ENCODE assay signal across 9 cellular contexts in the genomic region with DNA sequence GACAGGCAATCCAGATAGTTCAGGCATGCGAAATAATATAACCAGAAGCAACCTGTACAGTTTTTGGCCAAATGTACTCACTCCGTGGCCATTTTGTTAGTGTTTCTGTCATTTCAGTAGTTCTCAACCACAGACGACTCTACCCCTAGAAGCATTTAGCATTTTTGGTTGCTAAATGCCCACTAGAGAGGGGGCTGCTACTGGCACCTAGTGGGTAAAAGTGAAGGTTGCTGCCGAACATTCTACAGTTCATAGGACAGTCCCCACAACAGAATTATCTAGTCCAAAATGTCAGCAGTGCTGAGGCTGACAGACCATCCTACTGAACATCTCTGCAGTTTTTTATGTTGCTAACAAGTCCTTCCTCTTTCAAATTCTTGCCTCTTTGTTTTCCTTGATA.
A peak's percentile ranks its signal among the peaks of the same experiment; 100 is the strongest.
DNase-seq lines count a peak whose midpoint lies in the region; ATAC-seq, FAIRE-seq and TF ChIP-seq lines count a peak whose summit lies in the region.
"Had no signal": no experiment of that assay in that cellular context is flagged by ENCODE, and none has a peak within 500 bp of the region (broad histone marks: within the 10 kb centered on the region; RNA-seq: fewer than 3 reads in every experiment).

No MANE protein-coding gene starts in this region.

- no peak overlapping the region for H3K9ac ChIP-seq in keratinocyte (ENCODE audit: control insufficient read depth, extremely low read depth, insufficient read depth, low read length)

- DNase-seq in D721Med (ENCODE audit: insufficient read length, low spot score) = no peak
- DNase-seq in keratinocyte (ENCODE audit: low read depth, low spot score) = no peak
- DNase-seq in AG08396 (ENCODE audit: low spot score) = no peak
- no peak for DNase-seq in GM03348 (ENCODE audit: low spot score)

- H3K27me3 ChIP-seq in keratinocyte (ENCODE audit: control insufficient read depth, extremely low read depth, insufficient read depth, low read length) = no peaks in the 10 kb centered on the region

- peak; percentile 87 for ATAC-seq in GM19035 (IDR thresholded peaks at IDR 0.05; ENCODE audit: unreplicated experiment)
- ATAC-seq in HG03565 (IDR thresholded peaks at IDR 0.05; ENCODE audit: unreplicated experiment) = peak; percentile 80
- ATAC-seq in SK-N-SH treated with all-trans-retinoic acid at 6 μM for 48 hours = peak; percentile 69
- ATAC-seq in HG03469 (IDR thresholded peaks at IDR 0.05; ENCODE audit: unreplicated experiment) = no peak

- no peaks in the 10 kb centered on the region for H3K4me1 ChIP-seq in keratinocyte (ENCODE audit: control insufficient read depth, extremely low read depth, insufficient read depth, low read length)

- H3K4me3 ChIP-seq in keratinocyte (ENCODE audit: control insufficient read depth in 2 of 3, extremely low read depth in 1 of 3, insufficient read depth in 2 of 3, low read depth in 1 of 3, low read length in 3 of 3) = no peak overlapping the region
- H3K4me3 ChIP-seq: SK-N-MC had no signal

- H4K20me1 ChIP-seq in keratinocyte (ENCODE audit: control insufficient read depth, extremely low read depth, insufficient read depth, low read length) = no peaks in the 10 kb centered on the region

- no peaks in the 10 kb centered on the region for H3K9me3 ChIP-seq in keratinocyte (ENCODE audit: control insufficient read depth, low read depth, low read length)

- no peaks in the 10 kb centered on the region for H3K36me3 ChIP-seq in keratinocyte (ENCODE audit: control insufficient read depth in 2 of 2, extremely low read depth in 1 of 2, insufficient read depth in 2 of 2, low read length in 2 of 2)

- H3K79me2 ChIP-seq in keratinocyte (ENCODE audit: control insufficient read depth, insufficient read depth, low read length) = no peaks in the 10 kb centered on the region

- FAIRE-seq in D721Med (lab: Jason Lieb, UNC) (no peak), keratinocyte (lab: Jason Lieb, UNC) (no peak)

- no peaks in the 10 kb centered on the region for H3K9me1 ChIP-seq in keratinocyte (ENCODE audit: control insufficient read depth, extremely low read depth, insufficient read depth, low read length)

- H3K4me2 ChIP-seq in keratinocyte (ENCODE audit: control insufficient read depth, extremely low read depth, insufficient read depth, low read depth, low read length) = no peak overlapping the region

- no peak overlapping the region for H2AFZ ChIP-seq in keratinocyte (ENCODE audit: control insufficient read depth, low read length)

- TF ChIP-seq CTCF in D721Med (IDR thresholded peaks at IDR 0.05; ENCODE audit: insufficient read depth, missing control alignments) (peak; percentile 54), keratinocyte (optimal IDR thresholded peaks at IDR 0.05 in 1 of 3, IDR thresholded peaks at IDR 0.05 in 1 of 3, conservative IDR thresholded peaks at IDR 0.05 in 1 of 3; ENCODE audit: extremely low read depth in 1 of 3, insufficient read depth in 2 of 3, low read length in 3 of 3) (peak in 2 of 3 experiments; percentile 11 to 30)

- H3K27ac ChIP-seq in keratinocyte (ENCODE audit: control insufficient read depth, insufficient read depth, low read length) = no peak overlapping the region
- H3K27ac ChIP-seq: SK-N-MC had no signal

- dilution Hi-C loops in keratinocyte (cut with MboI; ENCODE audit: extremely low pct_ligation_motif_present, low sequenced_read_pairs) = no loop called here

TF ChIP-seq in SK-N-SH treated with all-trans-retinoic acid at 6 μM for 48 hours, 23 proteins besides CTCF, POLR2A, EP300 and RAD21:
- TF ChIP-seq SNAI2 (CRISPR knock-in tag; IDR thresholded peaks at IDR 0.05) = no peak
- no peak for TF ChIP-seq RARB (CRISPR knock-in tag; IDR thresholded peaks at IDR 0.05)
- no peak for TF ChIP-seq ZFP30 (CRISPR knock-in tag; IDR thresholded peaks at IDR 0.05)
- TF ChIP-seq ZNF70 (CRISPR knock-in tag; IDR thresholded peaks at IDR 0.05) = no peak
- no peak for TF ChIP-seq ISL1 (CRISPR knock-in tag; IDR thresholded peaks at IDR 0.05)
- TF ChIP-seq ARNTL (CRISPR knock-in tag; IDR thresholded peaks at IDR 0.05; ENCODE audit: borderline replicate concordance, low read depth) = no peak
- TF ChIP-seq, protein P1, sequence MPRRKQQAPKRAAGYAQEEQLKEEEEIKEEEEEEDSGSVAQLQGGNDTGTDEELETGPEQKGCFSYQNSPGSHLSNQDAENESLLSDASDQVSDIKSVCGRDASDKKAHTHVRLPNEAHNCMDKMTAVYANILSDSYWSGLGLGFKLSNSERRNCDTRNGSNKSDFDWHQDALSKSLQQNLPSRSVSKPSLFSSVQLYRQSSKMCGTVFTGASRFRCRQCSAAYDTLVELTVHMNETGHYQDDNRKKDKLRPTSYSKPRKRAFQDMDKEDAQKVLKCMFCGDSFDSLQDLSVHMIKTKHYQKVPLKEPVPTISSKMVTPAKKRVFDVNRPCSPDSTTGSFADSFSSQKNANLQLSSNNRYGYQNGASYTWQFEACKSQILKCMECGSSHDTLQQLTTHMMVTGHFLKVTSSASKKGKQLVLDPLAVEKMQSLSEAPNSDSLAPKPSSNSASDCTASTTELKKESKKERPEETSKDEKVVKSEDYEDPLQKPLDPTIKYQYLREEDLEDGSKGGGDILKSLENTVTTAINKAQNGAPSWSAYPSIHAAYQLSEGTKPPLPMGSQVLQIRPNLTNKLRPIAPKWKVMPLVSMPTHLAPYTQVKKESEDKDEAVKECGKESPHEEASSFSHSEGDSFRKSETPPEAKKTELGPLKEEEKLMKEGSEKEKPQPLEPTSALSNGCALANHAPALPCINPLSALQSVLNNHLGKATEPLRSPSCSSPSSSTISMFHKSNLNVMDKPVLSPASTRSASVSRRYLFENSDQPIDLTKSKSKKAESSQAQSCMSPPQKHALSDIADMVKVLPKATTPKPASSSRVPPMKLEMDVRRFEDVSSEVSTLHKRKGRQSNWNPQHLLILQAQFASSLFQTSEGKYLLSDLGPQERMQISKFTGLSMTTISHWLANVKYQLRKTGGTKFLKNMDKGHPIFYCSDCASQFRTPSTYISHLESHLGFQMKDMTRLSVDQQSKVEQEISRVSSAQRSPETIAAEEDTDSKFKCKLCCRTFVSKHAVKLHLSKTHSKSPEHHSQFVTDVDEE (CRISPR knock-in tag; IDR thresholded peaks at IDR 0.05) = no peak
